Comparison of ENCODE assay signal across 28 cellular contexts in genomic region chr12:131395971-131396573, GRCh38.
"Had no signal": no experiment of that assay in that cellular context is flagged by ENCODE, and none has a peak within 500 bp of the region (broad histone marks: within the 10 kb centered on the region; RNA-seq: fewer than 3 reads in every experiment).

No MANE protein-coding gene starts in this region.

- H3K27ac ChIP-seq: ovary, parathyroid adenoma, psoas muscle, skin epidermis, spleen, suprapubic skin, testis, tibial artery, transverse colon, upper lobe of right lung, uterus had no signal

- H3K4me3 ChIP-seq: ovary, psoas muscle, skin epidermis, smooth muscle cell, spleen, suprapubic skin, testis, tibial artery, transverse colon, upper lobe of right lung, uterus had no signal

- H3K9ac ChIP-seq: parathyroid adenoma had no signal

- H3K9me3 ChIP-seq: ovary, suprapubic skin, testis, transverse colon, uterus had no signal

- H3K4me1 ChIP-seq: parathyroid adenoma, psoas muscle, spleen, suprapubic skin, testis, tibial artery, transverse colon, upper lobe of right lung, uterus had no signal

- DNase-seq: naive thymus-derived CD4-positive, alpha-beta T cell; nephron progenitor cell; occipital lobe; ovary; psoas muscle; right cardiac atrium; stimulated activated CD4-positive, alpha-beta T cell treated with anti-CD3 and anti-CD28 coated beads, Interleukin-12 subunit alpha, Interleukin-12 subunit beta, amount 100 ng/mL, for 4 hours; stimulated activated CD4-positive, alpha-beta T cell treated with anti-CD3 and anti-CD28 coated beads, Interleukin-1b, Interleukin-23, amount 100 ng/mL, for 48 hours; stimulated activated CD4-positive, alpha-beta T cell treated with anti-CD3 and anti-CD28 coated beads, Interleukin-4, amount 100 ng/mL, for 1 hour; stimulated activated CD4-positive, alpha-beta T cell treated with anti-CD3 and anti-CD28 coated beads, Interleukin-4, amount 100 ng/mL, for 4 hours; stimulated activated CD8-positive, alpha-beta memory T cell treated with anti-CD3 and anti-CD28 coated beads, Interleukin-4, amount 100 ng/mL, for 48 hours; stimulated activated naive CD4-positive, alpha-beta T cell; stimulated activated naive CD8-positive, alpha-beta T cell treated with anti-CD3 and anti-CD28 coated beads, Interleukin-15, amount 100 ng/mL, for 72 hours; stimulated activated naive CD8-positive, alpha-beta T cell treated with anti-CD3 and anti-CD28 coated beads, Interleukin-15, Interleukin-2, amounts not matched to agents 100 U/mL and 50 U/mL, for 24 hours; substantia nigra; testis; tibial artery; transverse colon; upper lobe of right lung; uterus had no signal

- ATAC-seq: naive thymus-derived CD4-positive, alpha-beta T cell; natural killer cell treated with Interleukin-12 subunit alpha and Interleukin-12 subunit beta and Interleukin-15 and Interleukin-18, amount 100 ng/mL, for 72 hours; psoas muscle; right cardiac atrium; sciatic nerve; stimulated activated memory B cell treated with anti-CD40 and anti-IgM and Interleukin-4, amounts not matched to agents 10 μg/mL and 1 μg/mL and 100 μg/mL, for 72 hours; stimulated activated naive CD8-positive, alpha-beta T cell treated with anti-CD3 and anti-CD28 coated beads, Interleukin-15, amount 100 ng/mL, for 72 hours; stimulated activated naive CD8-positive, alpha-beta T cell treated with anti-CD3 and anti-CD28 coated beads, Interleukin-15, Interleukin-2, amounts not matched to agents 100 U/mL and 50 U/mL, for 24 hours; upper lobe of right lung had no signal

- H3K79me2 ChIP-seq: parathyroid adenoma had no signal

- H2AFZ ChIP-seq: parathyroid adenoma had no signal

- H3K36me3 ChIP-seq: ovary, spleen, suprapubic skin, tibial artery, transverse colon, upper lobe of right lung, uterus had no signal

- H3K27me3 ChIP-seq: ovary, suprapubic skin, testis, tibial artery, transverse colon, upper lobe of right lung, uterus had no signal

- H3K4me2 ChIP-seq: smooth muscle cell had no signal
